In genomic region chr11:58788355-58789023, GRCh38 we compare ENCODE assay signal across 8 cellular contexts. TPM values are rescaled to one million over a fixed set of nuclear protein-coding genes. Genes with fewer than 3 reads are reported as not detected.
DNase-seq lines count a peak whose midpoint lies in the region; ATAC-seq and TF ChIP-seq lines count a peak whose summit lies in the region.

No MANE protein-coding gene starts in this region.

- TF ChIP-seq POLR2A in prostate gland (IDR thresholded peaks at IDR 0.05) = no peak

- ATAC-seq in GM21526 (IDR thresholded peaks at IDR 0.05; ENCODE audit: low FRiP score, unreplicated experiment) = peak; percentile 90

- DNase-seq in G401 (ENCODE audit: low spot score) (peak; percentile 17), HK-2 (ENCODE audit: unreplicated experiment) (peak; percentile 15), NOMO-1 (lab: John Stamatoyannopoulos, UW; ENCODE audit: unreplicated experiment in 2 of 2) (peak; percentile 71 to 76), activated T-cell treated with anti-CD3 and anti-CD28 coated beads for 4 hours (peak; percentile 21), globus pallidus (ENCODE audit: low spot score) (peak; percentile 47), prostate gland (ENCODE audit: low spot score) (peak; percentile 15), 8988T (no peak)

- WGBS in prostate gland = 49% methylated on average over 4 of the region's 4 CpGs

- no peak overlapping the region for H3K4me3 ChIP-seq in prostate gland

- no peaks in the 10 kb centered on the region for H3K36me3 ChIP-seq in prostate gland

- H3K4me1 ChIP-seq in prostate gland (replicated peaks) = no peaks in the 10 kb centered on the region

- H3K27me3 ChIP-seq in prostate gland (replicated peaks; ENCODE audit: insufficient read depth) = no peaks in the 10 kb centered on the region

- no peak overlapping the region for H3K27ac ChIP-seq in prostate gland

- no peaks in the 10 kb centered on the region for H3K9me3 ChIP-seq in prostate gland

- in situ Hi-C loops in G401 (cut with HindIII; ENCODE audit: low sequenced_read_pairs) = no loop called here

- peak in 3 of 4 experiments; percentile 24 to 45 (median 45) for TF ChIP-seq CTCF in prostate gland (IDR thresholded peaks at IDR 0.05)

- intact Hi-C loops in prostate gland (cut with DNase I) = no loop called here

RNA-seq across cellular contexts. Expression of gene GLYATL2, which starts 56.0 kb away (rescaled TPM):
- not detected in 2 replicates for total RNA-seq in G401 (2014; rRNA removed; shearing (Covaris generic))
- total RNA-seq in prostate gland = 1 to 10 TPM in 1 of 2 donors, under 1 TPM in 1; 0.45 to 1.7 TPM

RNA-seq across cellular contexts. Expression of gene GLYAT, which starts 56.7 kb away (rescaled TPM):
- total RNA-seq in G401 (2014; rRNA removed; shearing (Covaris generic)) = not detected in 2 replicates
- not detected for total RNA-seq in prostate gland
